In genomic region chr11:57657290-57658022, GRCh38 we compare ENCODE assay signal across 8 cellular contexts.
DNase-seq lines count a peak whose midpoint lies in the region; ATAC-seq lines count a peak whose summit lies in the region.

Gene CLP1, plus strand, starts transcription at chr11:57657762. Its CDS starts 1,715 bp downstream, at chr11:57659477.

- H3K9me3 Mint-ChIP-seq in central memory CD8-positive, alpha-beta T cell: no peaks in the 10 kb centered on the region

- peak within 1 kb of the TSS; percentile 96 for H3K4me3 Mint-ChIP-seq in central memory CD8-positive, alpha-beta T cell

- H3K27ac Mint-ChIP-seq in central memory CD8-positive, alpha-beta T cell (ENCODE audit: low read depth): peak within 1 kb of the TSS; percentile 93

- H3K36me3 Mint-ChIP-seq in central memory CD8-positive, alpha-beta T cell (ENCODE audit: insufficient read depth): peaks cover 36% of the 10 kb centered on the region

- no peaks in the 10 kb centered on the region for H3K27me3 Mint-ChIP-seq in central memory CD8-positive, alpha-beta T cell

- DNase-seq in AG08396 (ENCODE audit: low spot score): peak; percentile 93
- DNase-seq in NCI-H345 treated with DMSO at 0.1 percent for 48 hours (lab: John Stamatoyannopoulos, UW; ENCODE audit: unreplicated experiment): peak; percentile 94
- peak; percentile 94 to 96 (median 95) for DNase-seq in activated CD4-positive, CD25-positive, alpha-beta regulatory T cell (lab: John Stamatoyannopoulos, UW)
- DNase-seq in central memory CD8-positive, alpha-beta T cell (ENCODE audit: low spot score in 2 of 2): peak; percentile 96 to 97
- DNase-seq in iris pigment epithelial cell (ENCODE audit: low read depth): peak; percentile 99
- peak; percentile 97 for DNase-seq in stimulated activated CD4-positive, alpha-beta T cell treated with anti-CD3 and anti-CD28 coated beads, Interleukin-12 subunit alpha, Interleukin-12 subunit beta, amount 100 ng/mL, for 4 hours

- ATAC-seq in GM19023 (IDR thresholded peaks at IDR 0.05; ENCODE audit: unreplicated experiment) (peak; percentile 99), HG03280 (IDR thresholded peaks at IDR 0.05; ENCODE audit: unreplicated experiment) (peak; percentile 99)
- peak; percentile 98 for ATAC-seq in central memory CD8-positive, alpha-beta T cell (replicated peaks; ENCODE audit: extremely low read depth, poor library complexity, severe bottlenecking)

- H3K4me1 Mint-ChIP-seq in central memory CD8-positive, alpha-beta T cell: peaks cover 26% of the 10 kb centered on the region

Comparison
In these comparisons a context has a peak if more than half of its experiments do, and no peak if none do; other contexts are left out.
1. Peak in every context shown above with its lines: DNase-seq and ATAC-seq.